In the genomic region with DNA sequence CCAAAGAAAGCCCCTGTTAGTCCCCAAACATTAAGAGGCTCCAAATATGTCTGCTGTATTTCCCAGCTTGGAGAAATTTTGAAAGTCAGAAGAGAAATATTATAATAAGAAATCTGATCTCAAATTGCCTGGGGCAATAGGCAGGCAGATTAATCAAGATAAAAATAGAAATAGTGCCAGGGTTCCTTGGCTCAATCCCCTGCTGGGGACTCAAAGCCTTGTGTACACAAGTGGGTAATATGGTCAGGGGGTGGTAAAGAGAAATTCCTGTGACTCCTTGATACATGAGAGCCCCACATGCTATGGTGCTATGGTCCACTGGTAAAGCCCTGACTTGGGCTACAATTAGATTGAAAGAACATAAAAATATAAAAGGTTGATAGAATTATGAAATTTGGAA, we compare ENCODE assay signal across 16 cellular contexts. TPM values are rescaled to one million over a fixed set of nuclear protein-coding genes. Genes with fewer than 3 reads are reported as not detected.
A peak's percentile ranks its signal among the peaks of the same experiment; 100 is the strongest.
DNase-seq lines count a peak whose midpoint lies in the region; ATAC-seq lines count a peak whose summit lies in the region.
"Had no signal": no experiment of that assay in that cellular context is flagged by ENCODE, and none has a peak within 500 bp of the region (broad histone marks: within the 10 kb centered on the region; RNA-seq: fewer than 3 reads in every experiment).

No MANE protein-coding gene starts in this region.

- H3K4me1 Mint-ChIP-seq in effector memory CD8-positive, alpha-beta T cell (ENCODE audit: low read depth in 2 of 2) = peaks cover 0 to 3% of the 10 kb centered on the region in 2 donors

- no peak for ATAC-seq in effector memory CD8-positive, alpha-beta T cell (replicated peaks)
- no peak for ATAC-seq in HG03354 (IDR thresholded peaks at IDR 0.05; ENCODE audit: poor library complexity, severe bottlenecking, unreplicated experiment)

- no peaks in the 10 kb centered on the region for H3K9me3 Mint-ChIP-seq in effector memory CD8-positive, alpha-beta T cell
- H3K9me3 Mint-ChIP-seq: HFFc6; T-helper 1 cell treated with Interleukin-12 subunit alpha and Interleukin-12 subunit beta and Interleukin-4 antibody, amounts not matched to agents 30 μg/mL and 1 μg/mL, for 36 hours had no signal

- no peaks in the 10 kb centered on the region for H3K36me3 Mint-ChIP-seq in effector memory CD8-positive, alpha-beta T cell (ENCODE audit: insufficient read depth)

- no peak overlapping the region for H3K27ac Mint-ChIP-seq in effector memory CD8-positive, alpha-beta T cell
- H3K27ac Mint-ChIP-seq: HFFc6; T-helper 1 cell treated with Interleukin-12 subunit alpha and Interleukin-12 subunit beta and Interleukin-4 antibody, amounts not matched to agents 30 μg/mL and 1 μg/mL, for 36 hours had no signal

- peak; percentile 8 for DNase-seq in NCI-H2107 treated with DMSO at 0.1 percent for 48 hours (lab: John Stamatoyannopoulos, UW; ENCODE audit: unreplicated experiment)
- no peak for DNase-seq in NCI-H2107 (lab: John Stamatoyannopoulos, UW)
- DNase-seq in M059J (ENCODE audit: low read depth) = peak; percentile 54
- DNase-seq in NCI-H526 treated with DMSO at 0.1 percent for 48 hours (lab: John Stamatoyannopoulos, UW) = peak; percentile 39
- peak; percentile 36 for DNase-seq in left kidney (ENCODE audit: low read depth, low spot score)
- no peak for DNase-seq in LoVo (ENCODE audit: low spot score)
- DNase-seq in effector memory CD8-positive, alpha-beta T cell = no peak
- DNase-seq: GF-D8, GM23248, HFFc6, KBM-7, MG63, NCI-H1436 treated with DMSO at 0.1 percent for 48 hours, OCI-M1 had no signal

- no peaks in the 10 kb centered on the region for H3K27me3 Mint-ChIP-seq in effector memory CD8-positive, alpha-beta T cell

- H3K4me3 Mint-ChIP-seq in effector memory CD8-positive, alpha-beta T cell = no peak overlapping the region
- H3K4me3 Mint-ChIP-seq: HFFc6; T-helper 1 cell treated with Interleukin-12 subunit alpha and Interleukin-12 subunit beta and Interleukin-4 antibody, amounts not matched to agents 30 μg/mL and 1 μg/mL, for 36 hours had no signal

RNA-seq across cellular contexts. Expression of gene ARID2, which starts 41.3 kb away (rescaled TPM):
- 8.7 and 11.0 TPM in 2 replicates for total RNA-seq in M059J (2014; rRNA removed; shearing (Covaris generic))

Comparison
In these comparisons a context has a peak if more than half of its experiments do, and no peak if none do; other contexts are left out.
1. DNase-seq: peak in NCI-H2107 treated with DMSO at 0.1 percent for 48 hours (single experiment), M059J (single experiment), NCI-H526 treated with DMSO at 0.1 percent for 48 hours (single experiment) and left kidney (single experiment); none in NCI-H2107 (single experiment), LoVo (single experiment) and effector memory CD8-positive, alpha-beta T cell (0 of 3).